In genomic region chr12:41943671-41944070, GRCh38 we compare ENCODE assay signal across 20 cellular contexts.
"Had no signal": no experiment of that assay in that cellular context is flagged by ENCODE, and none has a peak within 500 bp of the region (broad histone marks: within the 10 kb centered on the region; RNA-seq: fewer than 3 reads in every experiment).

No MANE protein-coding gene starts in this region.

- H3K36me3 ChIP-seq: esophagus muscularis mucosa, gastroesophageal sphincter, right atrium auricular region, tibial nerve, upper lobe of right lung, vagina had no signal

- H3K27me3 ChIP-seq: esophagus muscularis mucosa, gastroesophageal sphincter, right atrium auricular region, tibial nerve, upper lobe of right lung, vagina had no signal

- DNase-seq: effector memory CD8-positive, alpha-beta T cell; glutamatergic neuron; kidney; left colon; mesendoderm; naive thymus-derived CD4-positive, alpha-beta T cell; nephron progenitor cell; stimulated activated CD4-positive, alpha-beta T cell treated with anti-CD3 and anti-CD28 coated beads, Interleukin-4, amount 100 ng/mL, for 1 hour; stimulated activated CD8-positive, alpha-beta memory T cell treated with anti-CD3 and anti-CD28 coated beads, Interleukin-4, amount 100 ng/mL, for 48 hours; stimulated activated naive CD8-positive, alpha-beta T cell treated with anti-CD3 and anti-CD28 coated beads, Interleukin-15, Interleukin-2, amounts not matched to agents 100 U/mL and 50 U/mL, for 24 hours; upper lobe of right lung had no signal

- H2AFZ ChIP-seq: parathyroid adenoma had no signal

- H3K9ac ChIP-seq: parathyroid adenoma had no signal

- H3K27ac ChIP-seq: epithelial cell of prostate, gastroesophageal sphincter, parathyroid adenoma, right atrium auricular region, tibial nerve, upper lobe of right lung, vagina had no signal

- H3K9me3 ChIP-seq: upper lobe of right lung, vagina had no signal

- H3K4me1 ChIP-seq: gastroesophageal sphincter, parathyroid adenoma, right atrium auricular region, tibial nerve, upper lobe of right lung, vagina had no signal

- ATAC-seq: effector memory CD8-positive, alpha-beta T cell; gastroesophageal sphincter; left colon; naive thymus-derived CD4-positive, alpha-beta T cell; stimulated activated effector memory CD8-positive, alpha-beta T cell treated with anti-CD3 and anti-CD28 coated beads, Interleukin-12 subunit alpha, Interleukin-12 subunit beta, amount 100 ng/mL, for 72 hours; stimulated activated naive CD8-positive, alpha-beta T cell treated with anti-CD3 and anti-CD28 coated beads, Interleukin-15, Interleukin-2, amounts not matched to agents 100 U/mL and 50 U/mL, for 24 hours; upper lobe of right lung had no signal

- H3K4me3 ChIP-seq: esophagus muscularis mucosa, gastroesophageal sphincter, right atrium auricular region, tibial nerve, upper lobe of right lung, vagina had no signal

- FAIRE-seq: colon, kidney had no signal

- H3K79me2 ChIP-seq: parathyroid adenoma had no signal
